Comparison of ENCODE assay signal across 1 cellular context in the genomic region with DNA sequence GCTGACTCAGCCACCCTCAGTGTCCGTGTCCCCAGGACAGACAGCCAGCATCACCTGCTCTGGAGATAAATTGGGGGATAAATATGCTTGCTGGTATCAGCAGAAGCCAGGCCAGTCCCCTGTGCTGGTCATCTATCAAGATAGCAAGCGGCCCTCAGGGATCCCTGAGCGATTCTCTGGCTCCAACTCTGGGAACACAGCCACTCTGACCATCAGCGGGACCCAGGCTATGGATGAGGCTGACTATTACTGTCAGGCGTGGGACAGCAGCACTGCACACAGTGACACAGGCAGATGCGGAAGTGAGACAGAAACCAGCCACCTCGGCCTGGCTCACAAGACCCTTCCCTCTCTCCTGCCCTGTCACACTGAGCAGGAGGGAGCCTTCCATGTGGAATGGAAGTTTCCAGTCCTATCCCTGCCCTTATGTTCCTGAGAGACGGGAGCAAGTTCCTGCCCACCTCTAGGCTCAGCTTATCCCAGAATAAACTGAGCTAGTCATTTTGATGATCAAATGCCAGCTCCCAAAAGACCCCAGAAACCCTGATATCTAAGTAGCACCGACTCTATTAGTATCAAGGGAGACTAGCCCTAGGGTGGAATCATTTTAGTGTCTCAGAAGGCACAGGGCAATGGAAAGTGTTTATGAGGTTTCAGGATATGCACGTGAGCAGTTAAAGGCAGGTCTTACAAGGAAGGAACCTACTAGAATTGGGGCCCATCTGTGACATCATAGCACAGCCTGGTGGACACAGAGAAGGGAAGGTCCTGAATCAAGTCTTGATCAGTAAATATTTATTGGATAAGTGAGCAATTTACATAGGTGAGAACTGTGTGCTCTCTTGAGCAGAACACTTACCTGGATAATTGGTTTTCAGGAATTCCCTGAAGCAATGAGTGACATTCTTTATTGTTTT.
A peak's percentile ranks its signal among the peaks of the same experiment; 100 is the strongest.
TF ChIP-seq lines count a peak whose summit lies in the region.

No MANE protein-coding gene starts in this region.

TF ChIP-seq in K562, 482 proteins besides CTCF, POLR2A, EP300 and RAD21 (continued from another document):
- TF ChIP-seq, protein P1, sequence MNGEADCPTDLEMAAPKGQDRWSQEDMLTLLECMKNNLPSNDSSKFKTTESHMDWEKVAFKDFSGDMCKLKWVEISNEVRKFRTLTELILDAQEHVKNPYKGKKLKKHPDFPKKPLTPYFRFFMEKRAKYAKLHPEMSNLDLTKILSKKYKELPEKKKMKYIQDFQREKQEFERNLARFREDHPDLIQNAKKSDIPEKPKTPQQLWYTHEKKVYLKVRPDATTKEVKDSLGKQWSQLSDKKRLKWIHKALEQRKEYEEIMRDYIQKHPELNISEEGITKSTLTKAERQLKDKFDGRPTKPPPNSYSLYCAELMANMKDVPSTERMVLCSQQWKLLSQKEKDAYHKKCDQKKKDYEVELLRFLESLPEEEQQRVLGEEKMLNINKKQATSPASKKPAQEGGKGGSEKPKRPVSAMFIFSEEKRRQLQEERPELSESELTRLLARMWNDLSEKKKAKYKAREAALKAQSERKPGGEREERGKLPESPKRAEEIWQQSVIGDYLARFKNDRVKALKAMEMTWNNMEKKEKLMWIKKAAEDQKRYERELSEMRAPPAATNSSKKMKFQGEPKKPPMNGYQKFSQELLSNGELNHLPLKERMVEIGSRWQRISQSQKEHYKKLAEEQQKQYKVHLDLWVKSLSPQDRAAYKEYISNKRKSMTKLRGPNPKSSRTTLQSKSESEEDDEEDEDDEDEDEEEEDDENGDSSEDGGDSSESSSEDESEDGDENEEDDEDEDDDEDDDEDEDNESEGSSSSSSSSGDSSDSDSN (IDR thresholded peaks at IDR 0.05; ENCODE audit: borderline replicate concordance in 1 of 2, low read depth in 2 of 2, low read length in 2 of 2): 0 out of 4 replicates have a peak, but pooled peaks of 1 of the 2 experiments have one; percentile 8
- TF ChIP-seq SMC3 (conservative IDR thresholded peaks at IDR 0.05; ENCODE audit: insufficient read depth, low read depth, low read length): no peak
- no peak for TF ChIP-seq ZNF316 (IDR thresholded peaks at IDR 0.05)
- TF ChIP-seq, protein P2, sequence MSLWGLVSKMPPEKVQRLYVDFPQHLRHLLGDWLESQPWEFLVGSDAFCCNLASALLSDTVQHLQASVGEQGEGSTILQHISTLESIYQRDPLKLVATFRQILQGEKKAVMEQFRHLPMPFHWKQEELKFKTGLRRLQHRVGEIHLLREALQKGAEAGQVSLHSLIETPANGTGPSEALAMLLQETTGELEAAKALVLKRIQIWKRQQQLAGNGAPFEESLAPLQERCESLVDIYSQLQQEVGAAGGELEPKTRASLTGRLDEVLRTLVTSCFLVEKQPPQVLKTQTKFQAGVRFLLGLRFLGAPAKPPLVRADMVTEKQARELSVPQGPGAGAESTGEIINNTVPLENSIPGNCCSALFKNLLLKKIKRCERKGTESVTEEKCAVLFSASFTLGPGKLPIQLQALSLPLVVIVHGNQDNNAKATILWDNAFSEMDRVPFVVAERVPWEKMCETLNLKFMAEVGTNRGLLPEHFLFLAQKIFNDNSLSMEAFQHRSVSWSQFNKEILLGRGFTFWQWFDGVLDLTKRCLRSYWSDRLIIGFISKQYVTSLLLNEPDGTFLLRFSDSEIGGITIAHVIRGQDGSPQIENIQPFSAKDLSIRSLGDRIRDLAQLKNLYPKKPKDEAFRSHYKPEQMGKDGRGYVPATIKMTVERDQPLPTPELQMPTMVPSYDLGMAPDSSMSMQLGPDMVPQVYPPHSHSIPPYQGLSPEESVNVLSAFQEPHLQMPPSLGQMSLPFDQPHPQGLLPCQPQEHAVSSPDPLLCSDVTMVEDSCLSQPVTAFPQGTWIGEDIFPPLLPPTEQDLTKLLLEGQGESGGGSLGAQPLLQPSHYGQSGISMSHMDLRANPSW (CRISPR knock-in tag; IDR thresholded peaks at IDR 0.05): peak; percentile 30; the same call in 1 of the 2 replicates
- no peak for TF ChIP-seq ZFPM2 (CRISPR knock-in tag; IDR thresholded peaks at IDR 0.05)
